ENCODE assay signal across 8 cellular contexts in the genomic region with DNA sequence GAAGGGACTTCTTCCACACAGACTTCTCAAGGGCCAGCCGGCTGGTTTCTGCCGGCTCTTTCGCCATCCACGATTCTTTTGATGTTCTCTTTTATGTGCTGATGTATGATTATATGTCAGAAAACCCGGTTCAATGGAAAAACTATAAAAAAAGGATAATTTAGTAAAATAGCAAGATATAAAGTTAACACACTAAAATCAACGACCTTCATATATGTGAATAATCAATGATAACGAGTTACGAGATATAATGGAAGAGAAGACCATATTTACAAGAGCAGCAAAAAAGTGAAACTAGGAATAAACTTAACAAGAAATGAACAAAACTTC. TPM values are rescaled to one million over a fixed set of nuclear protein-coding genes. Genes with fewer than 3 reads are reported as not detected.
DNase-seq lines count a peak whose midpoint lies in the region; ATAC-seq and TF ChIP-seq lines count a peak whose summit lies in the region.

No MANE protein-coding gene starts in this region.

- in situ Hi-C loops in G401 (cut with HindIII; ENCODE audit: low sequenced_read_pairs) = no loop called here

- H3K79me2 ChIP-seq in OCI-LY3 (ENCODE audit: low read length) (peaks cover 44% of the 10 kb centered on the region), neural cell (replicated peaks; ENCODE audit: insufficient read depth, low read length) (peaks cover 46% of the 10 kb centered on the region)

- no peak for TF ChIP-seq CTCF in BJ (IDR thresholded peaks at IDR 0.05; ENCODE audit: insufficient read depth, low read depth, low read length)
- TF ChIP-seq CTCF in OCI-LY3 (IDR thresholded peaks at IDR 0.05; ENCODE audit: low read depth, low read length) = no peak
- no peak for TF ChIP-seq CTCF in neural cell (IDR thresholded peaks at IDR 0.05; ENCODE audit: poor library complexity, severe bottlenecking)

- H3K4me2 ChIP-seq in OCI-LY3 (ENCODE audit: low read length) (peak overlapping the region; percentile 73), neural cell (ENCODE audit: low read length) (peak overlapping the region; percentile 85)

- TF ChIP-seq RAD21 in neural cell (conservative IDR thresholded peaks at IDR 0.05) = no peak

- peaks cover 10% of the 10 kb centered on the region for H4K20me1 ChIP-seq in OCI-LY3 (ENCODE audit: insufficient read depth, low read length)
- no peaks in the 10 kb centered on the region for H4K20me1 ChIP-seq in neural cell (ENCODE audit: insufficient read depth)

- H3K4me1 ChIP-seq in OCI-LY3 (ENCODE audit: low read length) = peaks cover 22% of the 10 kb centered on the region
- H3K4me1 ChIP-seq in endocrine pancreas (ENCODE audit: control insufficient read depth, insufficient read depth, low read length) = peaks cover 4% of the 10 kb centered on the region

- H3K27ac ChIP-seq in OCI-LY3 (ENCODE audit: low read length) = peak overlapping the region; percentile 82
- H3K27ac ChIP-seq in neural cell (ENCODE audit: low read length) = peak overlapping the region; percentile 91

- POLR2A ChIA-PET in BJ (lab: Charles Lee) = no interaction called here

- H3K9ac ChIP-seq in OCI-LY3 (ENCODE audit: low read length) = peak overlapping the region; percentile 99
- H3K9ac ChIP-seq in endocrine pancreas (ENCODE audit: control insufficient read depth, insufficient read depth, low read length) = peak overlapping the region; percentile 98
- H3K9ac ChIP-seq in neural cell (ENCODE audit: low read length) = peak overlapping the region; percentile 93

- H3K4me3 ChIP-seq in BJ (ENCODE audit: low read depth, low read length) (peak overlapping the region; percentile 57), OCI-LY3 (ENCODE audit: low read length) (peak overlapping the region; percentile 98), endocrine pancreas (ENCODE audit: control insufficient read depth, insufficient read depth, low read length) (peak overlapping the region; percentile 91), neural cell (ENCODE audit: low read length) (peak overlapping the region; percentile 74)

- peak overlapping the region; percentile 89 for H2AFZ ChIP-seq in OCI-LY3 (ENCODE audit: low read depth, low read length)
- H2AFZ ChIP-seq in neural cell (ENCODE audit: low read depth, low read length) = peak overlapping the region; percentile 99

- CTCF ChIA-PET in BJ (lab: Yijun Ruan, JAX) = no interaction called here

- H3K27me3 ChIP-seq in BJ (ENCODE audit: control insufficient read depth, insufficient read depth, low read length) = peaks cover 2% of the 10 kb centered on the region; the same call in 1 of the 2 replicates
- no peaks in the 10 kb centered on the region for H3K27me3 ChIP-seq in OCI-LY3 (ENCODE audit: low read depth, low read length)
- no peaks in the 10 kb centered on the region for H3K27me3 ChIP-seq in endocrine pancreas (ENCODE audit: control insufficient read depth, insufficient read depth, low read length)
- H3K27me3 ChIP-seq in neural cell (ENCODE audit: insufficient read depth, low read depth, low read length) = no peaks in the 10 kb centered on the region

- H3K9me2 ChIP-seq in neural cell (ENCODE audit: insufficient read depth, low read length) = no peaks in the 10 kb centered on the region

- no peaks in the 10 kb centered on the region for H3K9me3 ChIP-seq in OCI-LY3 (ENCODE audit: insufficient read depth, low read length)
- H3K9me3 ChIP-seq in endocrine pancreas (ENCODE audit: control insufficient read depth, low read length) = no peaks in the 10 kb centered on the region
- H3K9me3 ChIP-seq in neural cell (ENCODE audit: low read length) = no peaks in the 10 kb centered on the region

- no peak for DNase-seq in BJ (ENCODE audit: low read depth)
- DNase-seq in CD1c-positive myeloid dendritic cell (ENCODE audit: extremely low spot score) = no peak
- DNase-seq in DMS 273 treated with DMSO at 0.1 percent for 48 hours (lab: John Stamatoyannopoulos, UW) = no peak
- DNase-seq in G401 (ENCODE audit: low spot score) = no peak

- no peak for TF ChIP-seq EP300 in neural cell (conservative IDR thresholded peaks at IDR 0.05; ENCODE audit: poor library complexity, severe bottlenecking)

- H3K36me3 ChIP-seq in BJ (ENCODE audit: control insufficient read depth, insufficient read depth, low read length) = peaks cover 1% of the 10 kb centered on the region
- H3K36me3 ChIP-seq in OCI-LY3 (replicated peaks; ENCODE audit: low read depth, low read length) = peaks cover 17% of the 10 kb centered on the region
- H3K36me3 ChIP-seq in endocrine pancreas (ENCODE audit: control insufficient read depth, insufficient read depth, low read length) = no peaks in the 10 kb centered on the region
- H3K36me3 ChIP-seq in neural cell (ENCODE audit: insufficient read depth, low read length) = peaks cover 4% of the 10 kb centered on the region

- no peaks in the 10 kb centered on the region for H3F3A ChIP-seq in neural cell (ENCODE audit: insufficient read depth, low read length, poor library complexity, severe bottlenecking)

- no peak for ATAC-seq in GM21367 (IDR thresholded peaks at IDR 0.05; ENCODE audit: unreplicated experiment)

TF ChIP-seq in neural cell, 6 proteins besides CTCF, POLR2A, EP300 and RAD21:
- TF ChIP-seq MXI1 (conservative IDR thresholded peaks at IDR 0.05; ENCODE audit: poor library complexity, severe bottlenecking) (no peak), EZH2 (IDR thresholded peaks at IDR 0.05; ENCODE audit: borderline replicate concordance, insufficient read depth, low read length, poor library complexity, severe bottlenecking) (no peak), SMC3 (conservative IDR thresholded peaks at IDR 0.05; ENCODE audit: poor library complexity) (no peak), TAF1 (IDR thresholded peaks at IDR 0.05; ENCODE audit: low read depth) (no peak), POLR2AphosphoS5 (IDR thresholded peaks at IDR 0.05) (no peak)
- TF ChIP-seq, protein P1, sequence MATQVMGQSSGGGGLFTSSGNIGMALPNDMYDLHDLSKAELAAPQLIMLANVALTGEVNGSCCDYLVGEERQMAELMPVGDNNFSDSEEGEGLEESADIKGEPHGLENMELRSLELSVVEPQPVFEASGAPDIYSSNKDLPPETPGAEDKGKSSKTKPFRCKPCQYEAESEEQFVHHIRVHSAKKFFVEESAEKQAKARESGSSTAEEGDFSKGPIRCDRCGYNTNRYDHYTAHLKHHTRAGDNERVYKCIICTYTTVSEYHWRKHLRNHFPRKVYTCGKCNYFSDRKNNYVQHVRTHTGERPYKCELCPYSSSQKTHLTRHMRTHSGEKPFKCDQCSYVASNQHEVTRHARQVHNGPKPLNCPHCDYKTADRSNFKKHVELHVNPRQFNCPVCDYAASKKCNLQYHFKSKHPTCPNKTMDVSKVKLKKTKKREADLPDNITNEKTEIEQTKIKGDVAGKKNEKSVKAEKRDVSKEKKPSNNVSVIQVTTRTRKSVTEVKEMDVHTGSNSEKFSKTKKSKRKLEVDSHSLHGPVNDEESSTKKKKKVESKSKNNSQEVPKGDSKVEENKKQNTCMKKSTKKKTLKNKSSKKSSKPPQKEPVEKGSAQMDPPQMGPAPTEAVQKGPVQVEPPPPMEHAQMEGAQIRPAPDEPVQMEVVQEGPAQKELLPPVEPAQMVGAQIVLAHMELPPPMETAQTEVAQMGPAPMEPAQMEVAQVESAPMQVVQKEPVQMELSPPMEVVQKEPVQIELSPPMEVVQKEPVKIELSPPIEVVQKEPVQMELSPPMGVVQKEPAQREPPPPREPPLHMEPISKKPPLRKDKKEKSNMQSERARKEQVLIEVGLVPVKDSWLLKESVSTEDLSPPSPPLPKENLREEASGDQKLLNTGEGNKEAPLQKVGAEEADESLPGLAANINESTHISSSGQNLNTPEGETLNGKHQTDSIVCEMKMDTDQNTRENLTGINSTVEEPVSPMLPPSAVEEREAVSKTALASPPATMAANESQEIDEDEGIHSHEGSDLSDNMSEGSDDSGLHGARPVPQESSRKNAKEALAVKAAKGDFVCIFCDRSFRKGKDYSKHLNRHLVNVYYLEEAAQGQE (IDR thresholded peaks at IDR 0.05; ENCODE audit: borderline replicate concordance) = no peak

RNA-seq across cellular contexts. Expression of gene ZSCAN12, which starts 0.5 kb away (rescaled TPM):
- 2.2 and 2.9 TPM in 2 replicates for polyA plus RNA-seq in BJ (2011; rRNA removed)
- polyA minus RNA-seq in BJ (2011; rRNA and poly(A)+ RNA removed) = 2.3 and 2.8 TPM in 2 replicates
- 20.3 and 20.6 TPM in 2 replicates for polyA plus RNA-seq in neural cell
- 27.3 and 29.3 TPM in 2 replicates for polyA minus RNA-seq in neural cell
- total RNA-seq in G401 (2014; rRNA removed; shearing (Covaris generic)) = 5.8 and 7.0 TPM in 2 replicates

RNA-seq across cellular contexts. Expression of gene ZSCAN23, which starts 43.2 kb away (rescaled TPM):
- polyA plus RNA-seq in BJ (2011; rRNA removed) (1.8 and 2.3 TPM in 2 replicates), neural cell (14.7 and 17.4 TPM in 2 replicates)
- polyA minus RNA-seq in BJ (2011; rRNA and poly(A)+ RNA removed) = 2.7 and 2.9 TPM in 2 replicates
- 30.4 and 32.5 TPM in 2 replicates for polyA minus RNA-seq in neural cell
- total RNA-seq in G401 (2014; rRNA removed; shearing (Covaris generic)) = 0.25 and 0.81 TPM in 2 replicates

RNA-seq across cellular contexts. Expression of gene ZKSCAN3, which starts 50.3 kb away (rescaled TPM):
- 2.1 and 2.9 TPM in 2 replicates for polyA plus RNA-seq in BJ (2011; rRNA removed)
- polyA minus RNA-seq in BJ (2011; rRNA and poly(A)+ RNA removed) = 1.8 and 1.9 TPM in 2 replicates
- polyA plus RNA-seq in neural cell = 14.9 and 15.8 TPM in 2 replicates
- 17.8 and 19.4 TPM in 2 replicates for polyA minus RNA-seq in neural cell
- total RNA-seq in G401 (2014; rRNA removed; shearing (Covaris generic)) = 3.0 and 5.2 TPM in 2 replicates
